12 cellular contexts compared by ENCODE assay signal in the genomic region with DNA sequence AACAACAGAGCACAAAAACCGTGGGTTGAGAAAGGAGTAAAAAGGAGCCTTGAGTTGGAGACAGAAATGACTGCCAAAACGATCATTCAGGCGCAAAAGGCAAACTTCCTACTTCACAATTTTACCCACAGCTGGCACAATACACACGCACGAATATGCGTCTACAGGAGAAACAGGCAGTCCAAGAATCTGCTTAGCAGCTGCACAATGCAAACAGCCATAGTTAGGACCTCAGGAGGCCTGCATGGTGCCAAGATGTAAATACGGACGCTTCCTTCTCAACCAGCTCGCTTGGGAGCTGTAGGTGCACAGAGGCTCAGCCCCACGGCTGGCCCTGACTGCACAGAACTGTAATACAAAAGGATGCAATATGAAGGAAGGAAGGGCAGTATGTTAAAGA.
DNase-seq lines count a peak whose midpoint lies in the region; ATAC-seq, FAIRE-seq and TF ChIP-seq lines count a peak whose summit lies in the region.
"Had no signal": no experiment of that assay in that cellular context is flagged by ENCODE, and none has a peak within 500 bp of the region (broad histone marks: within the 10 kb centered on the region; RNA-seq: fewer than 3 reads in every experiment).

No MANE protein-coding gene starts in this region.

- TF ChIP-seq POLR2A in sigmoid colon (IDR thresholded peaks at IDR 0.05) (no peak), gastrocnemius medialis (IDR thresholded peaks at IDR 0.05) (no peak)

- no peaks in the 10 kb centered on the region for H3K36me3 ChIP-seq in sigmoid colon
- no peaks in the 10 kb centered on the region for H3K36me3 ChIP-seq in gastrocnemius medialis
- H3K36me3 ChIP-seq: neutrophil had no signal

- peaks cover 0 to 31% (median 10%) of the 10 kb centered on the region in 4 donors for H3K4me1 ChIP-seq in sigmoid colon
- no peaks in the 10 kb centered on the region for H3K4me1 ChIP-seq in gastrocnemius medialis

- ATAC-seq in esophagus mucosa (peak; percentile 41), GM21381 (IDR thresholded peaks at IDR 0.05; ENCODE audit: unreplicated experiment) (no peak), gastrocnemius medialis (no peak)
- ATAC-seq: activated naive CD4-positive, alpha-beta T cell treated with anti-CD3 and anti-CD28 coated beads, Interleukin-2, amount 50 U/mL, for 72 hours had no signal

- H3K4me3 ChIP-seq in sigmoid colon (no peak overlapping the region), gastrocnemius medialis (no peak overlapping the region)

- H3K27ac ChIP-seq in sigmoid colon: peak overlapping the region; percentile 22 to 56 (median 46)
- no peak overlapping the region for H3K27ac ChIP-seq in gastrocnemius medialis
- H3K27ac ChIP-seq: neutrophil had no signal

- DNase-seq in NCI-H2107 treated with DMSO at 0.1 percent for 48 hours (lab: John Stamatoyannopoulos, UW; ENCODE audit: unreplicated experiment) (peak; percentile 33), NCI-H2107 (lab: John Stamatoyannopoulos, UW) (no peak), NCI-H69 (lab: John Stamatoyannopoulos, UW) (peak; percentile 91), sigmoid colon (no peak), D721Med (ENCODE audit: insufficient read length, low spot score) (no peak), gastrocnemius medialis (no peak)
- DNase-seq: activated CD8-positive, alpha-beta memory T cell treated with anti-CD3 and anti-CD28 coated beads, Interleukin-2, amount 50 U/mL, for 4 hours; NK-92 treated with Interleukin-12 subunit alpha and Interleukin-12 subunit beta, amount 100 ng/mL, for 24 hours had no signal

- H3K9me3 ChIP-seq in sigmoid colon: no peaks in the 10 kb centered on the region
- no peaks in the 10 kb centered on the region for H3K9me3 ChIP-seq in gastrocnemius medialis
- H3K9me3 ChIP-seq: neutrophil had no signal

- TF ChIP-seq CTCF in sigmoid colon (IDR thresholded peaks at IDR 0.05) (no peak), D721Med (IDR thresholded peaks at IDR 0.05; ENCODE audit: insufficient read depth, missing control alignments) (no peak), gastrocnemius medialis (IDR thresholded peaks at IDR 0.05 in 4 of 5, conservative IDR thresholded peaks at IDR 0.05 in 1 of 5) (no peak)

- 72 to 74% methylated on average over 10 of the region's 10 CpGs for WGBS in sigmoid colon, 2 donors

- in situ Hi-C loops in gastrocnemius medialis (cut with MboI; ENCODE audit: low sequenced_read_pairs in 4 of 4): no loop called here

- intact Hi-C loops in sigmoid colon (cut with DNase I): no loop called here
- intact Hi-C loops in gastrocnemius medialis (cut with DNase I; ENCODE audit: low total_unique reads): no loop called here

- TF ChIP-seq EP300 in sigmoid colon (IDR thresholded peaks at IDR 0.05): no peak

- H3K27me3 ChIP-seq in sigmoid colon (no peaks in the 10 kb centered on the region), gastrocnemius medialis (no peaks in the 10 kb centered on the region)
- H3K27me3 ChIP-seq: neutrophil had no signal

- no peak for FAIRE-seq in D721Med (lab: Jason Lieb, UNC)

Comparison
In these comparisons a context has a peak if more than half of its experiments do, and no peak if none do; other contexts are left out.
1. DNase-seq: peak in NCI-H2107 treated with DMSO at 0.1 percent for 48 hours (single experiment) and NCI-H69 (single experiment); none in NCI-H2107 (single experiment), sigmoid colon (single experiment), D721Med (single experiment) and gastrocnemius medialis (0 of 2).
2. H3K27ac ChIP-seq: peak in sigmoid colon (4 of 4); none in gastrocnemius medialis (0 of 4).